Comparison of ENCODE assay signal across 8 cellular contexts in genomic region chr4:52659016-52659721, GRCh38. TPM values are rescaled to one million over a fixed set of nuclear protein-coding genes. Genes with fewer than 3 reads are reported as not detected.
DNase-seq lines count a peak whose midpoint lies in the region; ATAC-seq, FAIRE-seq and TF ChIP-seq lines count a peak whose summit lies in the region.

A gene with protein sequence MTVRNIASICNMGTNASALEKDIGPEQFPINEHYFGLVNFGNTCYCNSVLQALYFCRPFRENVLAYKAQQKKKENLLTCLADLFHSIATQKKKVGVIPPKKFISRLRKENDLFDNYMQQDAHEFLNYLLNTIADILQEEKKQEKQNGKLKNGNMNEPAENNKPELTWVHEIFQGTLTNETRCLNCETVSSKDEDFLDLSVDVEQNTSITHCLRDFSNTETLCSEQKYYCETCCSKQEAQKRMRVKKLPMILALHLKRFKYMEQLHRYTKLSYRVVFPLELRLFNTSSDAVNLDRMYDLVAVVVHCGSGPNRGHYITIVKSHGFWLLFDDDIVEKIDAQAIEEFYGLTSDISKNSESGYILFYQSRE (minus strand): TSS chr4:52659301. CDS start chr4:52659150, 151 bp downstream.

- peaks cover 13% of the 10 kb centered on the region for H3K79me2 ChIP-seq in trophoblast cell (ENCODE audit: control insufficient read depth, insufficient read depth, low read length, poor library complexity)

- H3K9ac ChIP-seq in trophoblast cell (ENCODE audit: low read length): peak within 1 kb of the TSS; percentile 93

- H3K23ac ChIP-seq in trophoblast cell (ENCODE audit: low read length): no peak within 1 kb of the TSS

- peak within 1 kb of the TSS; percentile 93 for H2BK120ac ChIP-seq in trophoblast cell (ENCODE audit: insufficient read depth, low read length, poor library complexity)

- peak within 1 kb of the TSS; percentile 93 for H2BK5ac ChIP-seq in trophoblast cell (ENCODE audit: low read depth, low read length, poor library complexity)

- peak within 1 kb of the TSS; percentile 94 for H4K91ac ChIP-seq in trophoblast cell (ENCODE audit: low read depth, low read length)

- H3K9me3 ChIP-seq in heart left ventricle (peaks cover 0 to 3% (median 0%) of the 10 kb centered on the region in 12 donors), trophoblast cell (ENCODE audit: insufficient read depth, low read depth, low read length) (peaks cover 2% of the 10 kb centered on the region)

- ATAC-seq in GM21619 (IDR thresholded peaks at IDR 0.05; ENCODE audit: unreplicated experiment) (peak; percentile 82), heart left ventricle (peak; percentile 60 to 96 (median 89))

- H3K4me1 ChIP-seq in heart left ventricle (peaks cover 0 to 67% (median 40%) of the 10 kb centered on the region in 12 donors), trophoblast cell (ENCODE audit: control insufficient read depth in 1 of 2, insufficient read depth in 2 of 2, low read length in 2 of 2) (peaks cover 14 to 15% of the 10 kb centered on the region in 2 experiments)

- WGBS in adipose tissue, 3 donors: 0 to 1% (median 1%) methylated on average over 58 to 83 of the region's 90 CpGs
- WGBS in heart left ventricle, 4 donors: 0 to 1% (median 0%) methylated on average over 67 to 87 of the region's 90 CpGs
- no CpG with 5 or more reads among the region's 90 CpGs for WGBS in trophoblast cell (ENCODE audit: extremely low coverage, insufficient coverage, insufficient read length)

- DNase-seq in GM03348 (ENCODE audit: low spot score) (peak; percentile 98), SKM-1 treated with dmso at 0.1 percent for 144 hours (lab: John Stamatoyannopoulos, UW; ENCODE audit: unreplicated experiment) (peak; percentile 75), heart left ventricle (peak; percentile 84 to 90 (median 87)), trophoblast cell (peak; percentile 68 to 79), urothelium cell line (ENCODE audit: low spot score) (peak; percentile 95)

- H3K4me3 ChIP-seq in heart left ventricle: peak within 1 kb of the TSS; percentile 60 to 98 (median 91)
- H3K4me3 ChIP-seq in trophoblast cell (ENCODE audit: low read depth, low read length): peak within 1 kb of the TSS; percentile 86

- H2AK5ac ChIP-seq in trophoblast cell (ENCODE audit: low read length): no peak within 1 kb of the TSS

- TF ChIP-seq CTCF in heart left ventricle (IDR thresholded peaks at IDR 0.05): no peak

- TF ChIP-seq RAD21 in Ishikawa (IDR thresholded peaks at IDR 0.05; ENCODE audit: low read depth): no peak

- H2AFZ ChIP-seq in trophoblast cell (ENCODE audit: insufficient read depth, low read length, poor library complexity): peak within 1 kb of the TSS; percentile 94

- H3K4me2 ChIP-seq in trophoblast cell (ENCODE audit: low read length): peak within 1 kb of the TSS; percentile 90

- H4K8ac ChIP-seq in trophoblast cell (ENCODE audit: low read depth, low read length): peak within 1 kb of the TSS; percentile 86

- H3K27ac ChIP-seq in adipose tissue (ENCODE audit: low read depth, low read length) (peak within 1 kb of the TSS; percentile 88), heart left ventricle (peak within 1 kb of the TSS; percentile 94 to 100 (median 98)), trophoblast cell (ENCODE audit: low read depth, low read length) (peak within 1 kb of the TSS; percentile 94)

- no peak within 1 kb of the TSS for H2BK12ac ChIP-seq in trophoblast cell (ENCODE audit: low read length)

- H4K12ac ChIP-seq in trophoblast cell (ENCODE audit: low read depth, low read length): peak within 1 kb of the TSS; percentile 86

- peaks cover 13% of the 10 kb centered on the region for H3K79me1 ChIP-seq in trophoblast cell (ENCODE audit: low read length)

- intact Hi-C loops in heart left ventricle (cut with DNase I): loop anchor here (2.0 to 10.0 kb wide), 12 partner anchors 53 to 326 kb away; no protein-coding TSS in a partner anchor

- H3K36me3 ChIP-seq in heart left ventricle (peaks cover 0 to 9% (median 0%) of the 10 kb centered on the region in 9 donors), trophoblast cell (ENCODE audit: control insufficient read depth in 1 of 2, insufficient read depth in 2 of 2, low read length in 2 of 2) (no peaks in the 10 kb centered on the region)

- peak within 1 kb of the TSS; percentile 94 for H3K14ac ChIP-seq in trophoblast cell (ENCODE audit: low read length)

- no peak for TF ChIP-seq EP300 in Ishikawa (IDR thresholded peaks at IDR 0.05; ENCODE audit: borderline replicate concordance)

- peak in 1 of 2 donors; percentile 46 for TF ChIP-seq POLR2A in heart left ventricle (IDR thresholded peaks at IDR 0.05)

- H3K27me3 ChIP-seq in heart left ventricle: no peaks in the 10 kb centered on the region
- H3K27me3 ChIP-seq in trophoblast cell (ENCODE audit: insufficient read depth, low read length): no peaks in the 10 kb centered on the region

- H3K18ac ChIP-seq in trophoblast cell (ENCODE audit: low read length): peak within 1 kb of the TSS; percentile 92

- peak; percentile 70 for FAIRE-seq in urothelium cell line (lab: Jason Lieb, UNC)

- H3K4ac ChIP-seq in trophoblast cell (ENCODE audit: low read depth, low read length): peak within 1 kb of the TSS; percentile 53

TF ChIP-seq in Ishikawa, 13 proteins besides CTCF, POLR2A, EP300 and RAD21:
- TF ChIP-seq TEAD4 (IDR thresholded peaks at IDR 0.05) (no peak), YY1 (IDR thresholded peaks at IDR 0.05; ENCODE audit: low read depth) (peak; percentile 62; the same call in 1 of the 2 replicates), EGR1 (IDR thresholded peaks at IDR 0.05) (no peak), CREB1 (IDR thresholded peaks at IDR 0.05; ENCODE audit: low read depth) (no peak), ZBTB7A (IDR thresholded peaks at IDR 0.05; ENCODE audit: low read depth) (peak; percentile 58; the same call in 1 of the 2 replicates), REST (IDR thresholded peaks at IDR 0.05; ENCODE audit: low read depth) (no peak), CEBPB (IDR thresholded peaks at IDR 0.05) (no peak), NFIC (IDR thresholded peaks at IDR 0.05) (no peak), TAF1 (IDR thresholded peaks at IDR 0.05; ENCODE audit: low read depth) (peak; percentile 48), TCF12 (IDR thresholded peaks at IDR 0.05; ENCODE audit: low read depth) (no peak), FOXM1 (IDR thresholded peaks at IDR 0.05; ENCODE audit: borderline replicate concordance, low read depth) (no peak)
- TF ChIP-seq, protein P1, sequence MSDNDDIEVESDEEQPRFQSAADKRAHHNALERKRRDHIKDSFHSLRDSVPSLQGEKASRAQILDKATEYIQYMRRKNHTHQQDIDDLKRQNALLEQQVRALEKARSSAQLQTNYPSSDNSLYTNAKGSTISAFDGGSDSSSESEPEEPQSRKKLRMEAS (IDR thresholded peaks at IDR 0.05): no peak; the same call in 1 of the 2 replicates
- TF ChIP-seq, protein P2, sequence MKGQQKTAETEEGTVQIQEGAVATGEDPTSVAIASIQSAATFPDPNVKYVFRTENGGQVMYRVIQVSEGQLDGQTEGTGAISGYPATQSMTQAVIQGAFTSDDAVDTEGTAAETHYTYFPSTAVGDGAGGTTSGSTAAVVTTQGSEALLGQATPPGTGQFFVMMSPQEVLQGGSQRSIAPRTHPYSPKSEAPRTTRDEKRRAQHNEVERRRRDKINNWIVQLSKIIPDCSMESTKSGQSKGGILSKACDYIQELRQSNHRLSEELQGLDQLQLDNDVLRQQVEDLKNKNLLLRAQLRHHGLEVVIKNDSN (IDR thresholded peaks at IDR 0.05): no peak
TF ChIP-seq in Ishikawa: peak in this region for 3.

RNA-seq across cellular contexts. Expression of the gene that starts here (rescaled TPM):
- polyA plus RNA-seq in adipose tissue: 1 to 10 TPM; 3.1 to 9.1 (median 3.6) TPM
- total RNA-seq in heart left ventricle: 100 to 1,000 TPM in 1 of 9 donors, 10 to 100 TPM in 8; 29.8 to 111 (median 75.3) TPM
- 10 to 100 TPM in 1 of 2 donors, 1 to 10 TPM in 1; 6.1 to 26.2 TPM for polyA plus RNA-seq in heart left ventricle
- 15.8 and 16.9 TPM in 2 replicates for polyA plus RNA-seq in trophoblast cell (2013)

Comparison
In these comparisons a context has a peak if more than half of its experiments do, and no peak if none do; other contexts are left out.
1. Peak in every context shown above with its lines: DNase-seq, ATAC-seq, H3K4me3 ChIP-seq and H3K27ac ChIP-seq.